In the genomic region with DNA sequence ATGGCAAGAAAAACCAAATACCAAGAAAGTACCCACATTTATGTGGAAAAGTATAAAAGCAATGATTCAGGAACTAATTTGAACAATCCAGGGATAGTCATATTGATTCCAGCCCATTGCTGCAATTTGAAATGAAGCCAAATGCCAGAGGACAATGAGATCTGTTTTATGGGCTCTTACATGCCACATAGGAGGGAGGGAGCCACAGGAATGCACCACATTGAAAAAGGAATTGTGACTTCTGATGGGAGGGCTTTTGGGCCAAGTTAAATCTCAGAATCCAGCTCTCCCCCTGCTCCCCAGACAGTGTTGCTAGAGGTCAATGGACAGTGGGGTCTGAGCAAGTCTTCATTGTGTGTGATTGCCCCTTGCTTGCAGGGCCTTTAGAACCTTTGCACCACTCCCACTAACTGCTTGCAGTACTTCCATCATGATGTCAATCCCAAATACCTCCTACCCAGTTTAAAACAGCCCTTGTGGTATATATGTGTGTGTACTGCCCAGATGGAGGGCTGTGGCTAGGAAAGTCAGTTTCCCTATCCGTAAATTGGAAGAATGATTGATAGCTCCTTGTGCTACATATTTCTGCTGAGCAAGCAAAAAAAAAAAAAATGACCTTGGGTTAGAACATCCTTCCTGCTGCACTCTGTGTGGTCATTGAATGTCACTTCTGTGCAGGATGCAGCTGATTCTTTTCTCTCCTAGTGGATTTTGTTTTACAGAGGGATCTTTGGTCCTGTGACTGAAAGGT, we compare ENCODE assay signal across 27 cellular contexts.
"Had no signal": no experiment of that assay in that cellular context is flagged by ENCODE, and none has a peak within 500 bp of the region (broad histone marks: within the 10 kb centered on the region; RNA-seq: fewer than 3 reads in every experiment).

No MANE protein-coding gene starts in this region.

- H3K4me3 Mint-ChIP-seq: activated CD4-positive, alpha-beta T cell treated with anti-CD3 and anti-CD28 coated beads for 36 hours; activated naive CD8-positive, alpha-beta T cell treated with anti-CD3 and anti-CD28 coated beads for 36 hours; activated T-cell treated with anti-CD3 and anti-CD28 coated beads, Interleukin-2, amount 50 U/mL, for 72 hours; brain; naive B cell; neural crest cell; T-helper 2 cell treated with Interferon-gamma antibody and Interleukin-4, amounts not matched to agents 5 μg/mL and 100 μg/mL, for 36 hours had no signal

- H3K36me3 Mint-ChIP-seq: activated naive CD8-positive, alpha-beta T cell treated with anti-CD3 and anti-CD28 coated beads for 36 hours; brain; naive B cell had no signal

- H3K27me3 ChIP-seq: adrenal gland, esophagus muscularis mucosa, suprapubic skin, tibial nerve had no signal

- ATAC-seq: activated CD4-positive, alpha-beta T cell treated with anti-CD3 and anti-CD28 coated beads for 36 hours; activated T-cell treated with anti-CD3 and anti-CD28 coated beads, Interleukin-2, amount 50 U/mL, for 72 hours; left cardiac atrium; left ventricle myocardium superior; pancreas had no signal

- H3K4me3 ChIP-seq: adrenal gland, esophagus muscularis mucosa, pancreas, prostate gland, suprapubic skin, tibial nerve had no signal

- H3K9me3 ChIP-seq: adrenal gland, pancreas, prostate gland, suprapubic skin had no signal

- DNase-seq: activated CD4-positive, alpha-beta T cell treated with anti-CD3 and anti-CD28 coated beads for 36 hours; activated CD4-positive, alpha-beta T cell treated with anti-CD3 and anti-CD28 coated beads, Interleukin-2, amount 50 U/mL, for 4 hours; activated CD4-positive, CD25-positive, alpha-beta regulatory T cell; activated naive CD4-positive, alpha-beta T cell; activated naive CD8-positive, alpha-beta T cell treated with anti-CD3 and anti-CD28 coated beads for 36 hours; activated T-cell treated with anti-CD3 and anti-CD28 coated beads for 4 hours; activated T-cell treated with anti-CD3 and anti-CD28 coated beads, Interleukin-2, amount 50 U/mL, for 72 hours; adrenal gland; aorta; cortex of kidney; left cardiac atrium; left ventricle myocardium superior; naive B cell; nucleus accumbens; pancreas; retina; stimulated activated CD4-positive, alpha-beta T cell treated with anti-CD3 and anti-CD28 coated beads, Interleukin-15, amount 100 ng/mL, for 24 hours; stimulated activated CD4-positive, alpha-beta T cell treated with anti-CD3 and anti-CD28 coated beads, Interleukin-2, amount 100 ng/mL, for 24 hours; stimulated activated naive CD4-positive, alpha-beta T cell; T-helper 1 cell had no signal

- H3K9me3 Mint-ChIP-seq: brain; T-helper 2 cell treated with Interferon-gamma antibody and Interleukin-4, amounts not matched to agents 5 μg/mL and 100 μg/mL, for 36 hours had no signal

- H3K36me3 ChIP-seq: adrenal gland, esophagus muscularis mucosa, pancreas, prostate gland, suprapubic skin, tibial nerve had no signal

- H3K27ac Mint-ChIP-seq: activated CD4-positive, alpha-beta T cell treated with anti-CD3 and anti-CD28 coated beads for 36 hours; activated naive CD8-positive, alpha-beta T cell treated with anti-CD3 and anti-CD28 coated beads for 36 hours; activated T-cell treated with anti-CD3 and anti-CD28 coated beads, Interleukin-2, amount 50 U/mL, for 72 hours; brain; naive B cell; T-helper 2 cell treated with Interferon-gamma antibody and Interleukin-4, amounts not matched to agents 5 μg/mL and 100 μg/mL, for 36 hours had no signal

- H3K4me1 Mint-ChIP-seq: activated CD4-positive, alpha-beta T cell treated with anti-CD3 and anti-CD28 coated beads for 36 hours; activated naive CD8-positive, alpha-beta T cell treated with anti-CD3 and anti-CD28 coated beads for 36 hours; brain; naive B cell; neural crest cell had no signal

- H3K27ac ChIP-seq: adrenal gland, esophagus muscularis mucosa, pancreas, prostate gland, suprapubic skin, tibial nerve had no signal

- H3K4me1 ChIP-seq: adrenal gland, esophagus muscularis mucosa, pancreas, prostate gland, suprapubic skin, tibial nerve had no signal

- H3K27me3 Mint-ChIP-seq: brain had no signal
